In the genomic region with DNA sequence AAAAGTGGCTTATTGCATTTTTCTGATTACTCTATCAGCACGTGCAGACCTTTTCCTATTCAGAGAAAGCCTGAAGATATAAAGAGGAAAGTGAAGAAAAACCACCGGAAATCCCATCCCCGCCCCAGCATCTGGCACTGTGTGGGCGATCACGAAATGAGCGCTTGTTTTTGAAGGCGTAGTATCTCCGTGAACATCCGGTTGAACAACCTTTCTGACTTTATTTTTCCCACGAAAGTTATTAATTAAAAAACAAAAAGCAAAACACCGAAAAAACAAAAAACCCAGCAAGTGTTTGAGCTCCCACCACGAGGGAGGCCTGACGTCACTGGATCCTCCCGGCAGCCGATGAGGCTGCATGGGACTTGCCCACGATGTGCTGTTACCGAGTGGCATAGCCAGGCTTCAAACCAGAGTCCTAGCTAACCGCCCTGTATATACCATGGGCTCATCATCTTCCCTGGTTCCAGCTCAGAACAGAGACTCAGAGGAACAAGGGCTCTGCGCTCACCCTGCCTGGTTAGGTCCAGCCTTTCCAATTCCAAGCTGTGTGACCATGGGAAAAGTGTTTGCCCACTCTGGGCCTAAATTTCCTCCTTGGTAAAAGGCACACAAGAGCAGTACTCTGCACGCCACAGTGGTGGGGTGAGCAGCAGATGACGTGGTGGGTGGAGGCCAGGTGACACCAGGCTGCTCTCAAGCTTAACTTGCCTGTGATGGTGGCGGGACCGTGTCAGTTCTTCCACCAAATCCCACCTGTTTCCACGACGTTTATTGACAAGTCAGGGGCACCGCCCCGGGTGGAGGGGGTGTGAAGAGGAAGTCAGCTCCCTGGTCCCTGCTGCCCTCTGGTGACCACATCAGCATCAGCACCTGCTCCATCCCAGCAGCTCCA, we compare ENCODE assay signal across 8 cellular contexts. TPM values are rescaled to one million over a fixed set of nuclear protein-coding genes. Genes with fewer than 3 reads are reported as not detected.
DNase-seq lines count a peak whose midpoint lies in the region; ATAC-seq and TF ChIP-seq lines count a peak whose summit lies in the region.

No MANE protein-coding gene starts in this region.

- H3K4me1 Mint-ChIP-seq in activated naive CD4-positive, alpha-beta T cell treated with anti-CD3 and anti-CD28 coated beads for 36 hours (ENCODE audit: low read depth) = peaks cover 76% of the 10 kb centered on the region

- H2BK5ac ChIP-seq in trophoblast cell (ENCODE audit: low read depth, low read length, poor library complexity) = no peak overlapping the region

- no peak overlapping the region for H3K23ac ChIP-seq in trophoblast cell (ENCODE audit: low read length)

- H3K4me2 ChIP-seq in trophoblast cell (ENCODE audit: low read length) = peak overlapping the region; percentile 7

- no peak overlapping the region for H2BK120ac ChIP-seq in trophoblast cell (ENCODE audit: insufficient read depth, low read length, poor library complexity)

- H4K12ac ChIP-seq in trophoblast cell (ENCODE audit: low read depth, low read length) = no peak overlapping the region

- intact Hi-C loops in activated naive CD4-positive, alpha-beta T cell treated with anti-CD3 and anti-CD28 coated beads for 36 hours (cut with micrococcal nuclease) = loop anchor here (1.0 to 5.0 kb wide), 12 partner anchors 10 to 769 kb away; a partner anchor contains a TSS
- intact Hi-C loops in tibial artery (cut with DNase I; ENCODE audit: low total_unique reads) = loop anchor here (2.0 kb wide), 2 partner anchors 133 to 189 kb away; no protein-coding TSS in a partner anchor

- CTCF ChIA-PET in activated naive CD4-positive, alpha-beta T cell treated with anti-CD3 and anti-CD28 coated beads for 36 hours (lab: Charles Lee) = interaction anchor here (0.6 to 11.6 kb wide), 42 partner anchors 8 to 222 kb away, joined by 3 to 132 read pairs (median 4); no protein-coding TSS in a partner anchor

- H2AK5ac ChIP-seq in trophoblast cell (ENCODE audit: low read length) = no peak overlapping the region

- H3K79me1 ChIP-seq in trophoblast cell (ENCODE audit: low read length) = no peaks in the 10 kb centered on the region

- H3K27me3 ChIP-seq in trophoblast cell (ENCODE audit: insufficient read depth, low read length) (no peaks in the 10 kb centered on the region), tibial artery (no peaks in the 10 kb centered on the region)

- DNase-seq in DMS53 (lab: John Stamatoyannopoulos, UW) = peak; percentile 77
- peak; percentile 90 for DNase-seq in HuH-7 (ENCODE audit: low spot score)
- DNase-seq in SK-N-DZ (ENCODE audit: low spot score) = peak; percentile 65
- DNase-seq in activated naive CD4-positive, alpha-beta T cell treated with anti-CD3 and anti-CD28 coated beads for 36 hours = peak; percentile 97
- DNase-seq in glomerular endothelial cell (ENCODE audit: extremely low read depth, low read depth, low spot score) = peak; percentile 33
- peak; percentile 46 to 65 for DNase-seq in trophoblast cell
- DNase-seq in tibial artery = peak; percentile 83 to 91

- H2BK12ac ChIP-seq in trophoblast cell (ENCODE audit: low read length) = no peak overlapping the region

- no peak overlapping the region for H3K4ac ChIP-seq in trophoblast cell (ENCODE audit: low read depth, low read length)

- H4K8ac ChIP-seq in trophoblast cell (ENCODE audit: low read depth, low read length) = no peak overlapping the region

- no peak overlapping the region for H3K9ac ChIP-seq in trophoblast cell (ENCODE audit: low read length)

- WGBS in trophoblast cell (ENCODE audit: extremely low coverage, insufficient coverage, insufficient read length) = no CpG with 5 or more reads among the region's 27 CpGs

- H3K14ac ChIP-seq in trophoblast cell (ENCODE audit: low read length) = no peak overlapping the region

- ATAC-seq in GM21447 (IDR thresholded peaks at IDR 0.05; ENCODE audit: unreplicated experiment) = peak; percentile 72

- peak overlapping the region; percentile 53 for H3K4me3 Mint-ChIP-seq in activated naive CD4-positive, alpha-beta T cell treated with anti-CD3 and anti-CD28 coated beads for 36 hours

- H3K27me3 Mint-ChIP-seq in activated naive CD4-positive, alpha-beta T cell treated with anti-CD3 and anti-CD28 coated beads for 36 hours (ENCODE audit: low read depth) = no peaks in the 10 kb centered on the region

- H3K36me3 ChIP-seq in trophoblast cell (ENCODE audit: control insufficient read depth in 1 of 2, insufficient read depth in 2 of 2, low read length in 2 of 2) = peaks cover 13% of the 10 kb centered on the region in 2 experiments
- H3K36me3 ChIP-seq in tibial artery = peaks cover 7 to 17% (median 17%) of the 10 kb centered on the region in 3 donors

- H3K9me3 Mint-ChIP-seq in activated naive CD4-positive, alpha-beta T cell treated with anti-CD3 and anti-CD28 coated beads for 36 hours = peaks cover 21% of the 10 kb centered on the region

- peaks cover 39% of the 10 kb centered on the region for H3K36me3 Mint-ChIP-seq in activated naive CD4-positive, alpha-beta T cell treated with anti-CD3 and anti-CD28 coated beads for 36 hours (ENCODE audit: low read depth)

- H3K4me1 ChIP-seq in trophoblast cell (ENCODE audit: control insufficient read depth in 1 of 2, insufficient read depth in 2 of 2, low read length in 2 of 2) (peaks cover 6 to 11% of the 10 kb centered on the region in 2 experiments), tibial artery (peaks cover 0 to 16% (median 10%) of the 10 kb centered on the region in 4 donors)

- TF ChIP-seq CTCF in tibial artery (IDR thresholded peaks at IDR 0.05) = peak; percentile 85 to 89

- no peak overlapping the region for H3K27ac ChIP-seq in trophoblast cell (ENCODE audit: low read depth, low read length)
- peak overlapping the region; percentile 59 to 62 for H3K27ac ChIP-seq in tibial artery

- H3K9me3 ChIP-seq in trophoblast cell (ENCODE audit: insufficient read depth, low read depth, low read length) (no peaks in the 10 kb centered on the region), tibial artery (no peaks in the 10 kb centered on the region)

- no peak overlapping the region for H2AFZ ChIP-seq in trophoblast cell (ENCODE audit: insufficient read depth, low read length, poor library complexity)

- H3K79me2 ChIP-seq in trophoblast cell (ENCODE audit: control insufficient read depth, insufficient read depth, low read length, poor library complexity) = no peaks in the 10 kb centered on the region

- H3K4me3 ChIP-seq in trophoblast cell (ENCODE audit: low read depth, low read length) (no peak overlapping the region), tibial artery (peak overlapping the region; percentile 30 to 45)

- peak overlapping the region; percentile 99 for H3K27ac Mint-ChIP-seq in activated naive CD4-positive, alpha-beta T cell treated with anti-CD3 and anti-CD28 coated beads for 36 hours

- no peak overlapping the region for H4K91ac ChIP-seq in trophoblast cell (ENCODE audit: low read depth, low read length)

- H3K18ac ChIP-seq in trophoblast cell (ENCODE audit: low read length) = no peak overlapping the region

RNA-seq across cellular contexts. Expression of a gene that starts 34.3 kb away (rescaled TPM):
- polyA plus RNA-seq in SK-N-DZ (2014; cell fraction: cytosol; rRNA removed) = 1.5 and 1.6 TPM in 2 replicates
- 0.69 and 0.82 TPM in 2 replicates for polyA plus RNA-seq in SK-N-DZ (2014; cell fraction: nucleus; rRNA removed)
- 10 to 100 TPM; 93.8 to 99.2 TPM for total RNA-seq in activated naive CD4-positive, alpha-beta T cell treated with anti-CD3 and anti-CD28 coated beads for 36 hours
- total RNA-seq in glomerular endothelial cell = 0.44 and 0.47 TPM in 2 replicates
- 0.08 and 0.15 TPM in 2 replicates for polyA plus RNA-seq in trophoblast cell (2013)

RNA-seq across cellular contexts. Expression of a gene that starts 53.9 kb away (rescaled TPM):
- polyA plus RNA-seq in SK-N-DZ (2014; cell fraction: cytosol; rRNA removed) = 0.84 and 0.85 TPM in 2 replicates
- polyA plus RNA-seq in SK-N-DZ (2014; cell fraction: nucleus; rRNA removed) = 0.28 and 0.33 TPM in 2 replicates
- 100 to 1,000 TPM; 162 to 170 TPM for total RNA-seq in activated naive CD4-positive, alpha-beta T cell treated with anti-CD3 and anti-CD28 coated beads for 36 hours
- total RNA-seq in glomerular endothelial cell = 117 and 165 TPM in 2 replicates
- polyA plus RNA-seq in trophoblast cell (2013) = 20.5 and 20.6 TPM in 2 replicates

Comparison
In these comparisons a context has a peak if more than half of its experiments do, and no peak if none do; other contexts are left out.
1. DNase-seq: peak in every context shown above with its lines; median percentile 97 in activated naive CD4-positive, alpha-beta T cell treated with anti-CD3 and anti-CD28 coated beads for 36 hours; 90 in HuH-7; 87 in tibial artery; 77 in DMS53; 65 in SK-N-DZ; 56 in trophoblast cell; 33 in glomerular endothelial cell.
2. RNA of a gene that starts 34.3 kb away (total RNA-seq): 93.8 to 99.2 TPM in activated naive CD4-positive, alpha-beta T cell treated with anti-CD3 and anti-CD28 coated beads for 36 hours; 0.44 to 0.47 TPM in glomerular endothelial cell; every median in the first group is over 10 times any median in the second.